ENCODE assay signal across 9 cellular contexts in the genomic region with DNA sequence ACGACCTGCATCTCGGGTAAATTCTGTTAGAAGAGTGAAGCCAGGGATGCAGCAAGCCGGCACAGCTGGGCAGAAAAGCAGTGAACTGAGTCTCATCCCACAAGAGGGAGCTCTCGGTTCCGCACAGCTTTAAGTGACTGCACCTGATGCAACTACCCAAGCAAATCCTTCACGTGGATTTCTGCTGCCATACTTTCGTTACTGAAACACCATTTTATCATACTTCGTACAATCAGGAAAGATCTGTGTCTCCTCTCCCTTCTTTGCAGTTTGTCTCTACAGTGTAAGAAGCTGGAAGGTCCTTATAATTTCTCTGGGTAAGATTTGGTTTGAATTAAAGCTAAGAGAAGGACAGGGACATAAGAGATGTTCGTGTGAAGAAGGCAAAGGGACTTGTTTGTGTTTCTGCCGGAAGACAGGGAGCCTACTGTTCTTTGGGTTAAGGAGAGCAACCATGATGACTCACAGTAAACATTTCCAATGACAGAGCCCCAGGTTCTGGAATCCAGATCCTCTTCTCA.
A peak's percentile ranks its signal among the peaks of the same experiment; 100 is the strongest.
DNase-seq lines count a peak whose midpoint lies in the region; ATAC-seq and TF ChIP-seq lines count a peak whose summit lies in the region.
"Had no signal": no experiment of that assay in that cellular context is flagged by ENCODE, and none has a peak within 500 bp of the region (broad histone marks: within the 10 kb centered on the region; RNA-seq: fewer than 3 reads in every experiment).

No MANE protein-coding gene starts in this region.

- no peaks in the 10 kb centered on the region for H3K4me1 ChIP-seq in RWPE2 (ENCODE audit: insufficient read depth, poor library complexity, severe bottlenecking)
- no peaks in the 10 kb centered on the region for H3K4me1 ChIP-seq in heart right ventricle
- H3K4me1 ChIP-seq in skeletal muscle satellite cell (ENCODE audit: control insufficient read depth, insufficient read depth, low read length) = peaks cover 7% of the 10 kb centered on the region

- H3K27ac Mint-ChIP-seq in activated T-helper 17 cell treated with anti-CD3 and anti-CD28 coated beads, Interleukin-2, amount 50 U/mL, for 72 hours = no peak overlapping the region

- no peaks in the 10 kb centered on the region for H3K4me1 Mint-ChIP-seq in activated T-helper 17 cell treated with anti-CD3 and anti-CD28 coated beads, Interleukin-2, amount 50 U/mL, for 72 hours
- H3K4me1 Mint-ChIP-seq: central memory CD8-positive, alpha-beta T cell had no signal

- WGBS in heart right ventricle, 2 donors = 19 to 20% methylated on average over 10 of the region's 10 CpGs

- no peaks in the 10 kb centered on the region for H3K9me3 Mint-ChIP-seq in activated T-helper 17 cell treated with anti-CD3 and anti-CD28 coated beads, Interleukin-2, amount 50 U/mL, for 72 hours
- H3K9me3 Mint-ChIP-seq: central memory CD8-positive, alpha-beta T cell had no signal

- TF ChIP-seq CTCF in RWPE2 (IDR thresholded peaks at IDR 0.05; ENCODE audit: poor library complexity, severe bottlenecking) = peak; percentile 38
- TF ChIP-seq CTCF in heart right ventricle (IDR thresholded peaks at IDR 0.05) = peak in 8 of 9 donors; percentile 9 to 57 (median 48)

- H3K9me3 ChIP-seq in RWPE2 (ENCODE audit: severe bottlenecking) (no peaks in the 10 kb centered on the region), heart right ventricle (peaks cover 0 to 7% (median 0%) of the 10 kb centered on the region in 11 donors), skeletal muscle satellite cell (replicated peaks; ENCODE audit: low read length) (no peaks in the 10 kb centered on the region)

- peak overlapping the region; percentile 39 for H3K4me2 ChIP-seq in skeletal muscle satellite cell (ENCODE audit: low read length)

- H3K4me3 ChIP-seq in RWPE2 (ENCODE audit: severe bottlenecking) (no peak overlapping the region), heart right ventricle (no peak overlapping the region), skeletal muscle satellite cell (ENCODE audit: low read length) (no peak overlapping the region)

- H3K27me3 ChIP-seq in RWPE2 (ENCODE audit: insufficient read depth, poor library complexity, severe bottlenecking) = no peaks in the 10 kb centered on the region
- H3K27me3 ChIP-seq in heart right ventricle = peaks cover 0 to 6% (median 0%) of the 10 kb centered on the region in 7 donors
- H3K27me3 ChIP-seq in skeletal muscle satellite cell (ENCODE audit: control insufficient read depth, insufficient read depth, low read length) = no peaks in the 10 kb centered on the region

- intact Hi-C loops in heart right ventricle (cut with DNase I) = loop anchor here in 7 of 10 donors (2.0 to 10.0 kb wide), 6 partner anchors 378 to 561 kb away; no protein-coding TSS in a partner anchor

- H3K36me3 ChIP-seq in RWPE2 (ENCODE audit: low read depth) (no peaks in the 10 kb centered on the region), heart right ventricle (no peaks in the 10 kb centered on the region), skeletal muscle satellite cell (ENCODE audit: insufficient read depth, low read length) (no peaks in the 10 kb centered on the region)

- no peaks in the 10 kb centered on the region for H3K36me3 Mint-ChIP-seq in activated T-helper 17 cell treated with anti-CD3 and anti-CD28 coated beads, Interleukin-2, amount 50 U/mL, for 72 hours (ENCODE audit: low read depth)

- peak; percentile 71 for ATAC-seq in HG02870 (IDR thresholded peaks at IDR 0.05; ENCODE audit: unreplicated experiment)
- 0 out of 3 replicates have a peak, but pooled peaks have one; percentile 44 for ATAC-seq in RWPE2 (ENCODE audit: low read depth)
- ATAC-seq in heart right ventricle = peak in 2 of 8 donors; percentile 31 to 37
- no peak for ATAC-seq in activated T-helper 17 cell treated with anti-CD3 and anti-CD28 coated beads, Interleukin-2, amount 50 U/mL, for 72 hours (replicated peaks)
- ATAC-seq in GM21390 (IDR thresholded peaks at IDR 0.05; ENCODE audit: unreplicated experiment) = no peak

- H3K27ac ChIP-seq in RWPE2 (ENCODE audit: poor library complexity, severe bottlenecking) = no peak overlapping the region
- no peak overlapping the region for H3K27ac ChIP-seq in heart right ventricle

- H3K9ac ChIP-seq in skeletal muscle satellite cell (ENCODE audit: low read depth, low read length) = no peak overlapping the region

- H3K4me3 Mint-ChIP-seq in activated T-helper 17 cell treated with anti-CD3 and anti-CD28 coated beads, Interleukin-2, amount 50 U/mL, for 72 hours = no peak overlapping the region
- H3K4me3 Mint-ChIP-seq: central memory CD8-positive, alpha-beta T cell had no signal

- peaks cover 9% of the 10 kb centered on the region for H3K27me3 Mint-ChIP-seq in activated T-helper 17 cell treated with anti-CD3 and anti-CD28 coated beads, Interleukin-2, amount 50 U/mL, for 72 hours

- DNase-seq in stimulated activated CD4-positive, alpha-beta T cell treated with anti-CD3 and anti-CD28 coated beads, Interleukin-4, amount 100 ng/mL, for 24 hours = peak; percentile 4
- no peak for DNase-seq in stimulated activated CD4-positive, alpha-beta T cell treated with anti-CD3 and anti-CD28 coated beads, Interleukin-4, amount 100 ng/mL, for 1 hour
- DNase-seq in RWPE2 (ENCODE audit: low spot score) (no peak), heart right ventricle (peak in 1 of 2 donors; percentile 8)

Comparison
In these comparisons a context has a peak if more than half of its experiments do, and no peak if none do; other contexts are left out.
1. ATAC-seq: peak in HG02870 (single experiment) and RWPE2 (single experiment); none in activated T-helper 17 cell treated with anti-CD3 and anti-CD28 coated beads, Interleukin-2, amount 50 U/mL, for 72 hours (single experiment) and GM21390 (single experiment).